Comparison of ENCODE assay signal across 20 cellular contexts in the genomic region with DNA sequence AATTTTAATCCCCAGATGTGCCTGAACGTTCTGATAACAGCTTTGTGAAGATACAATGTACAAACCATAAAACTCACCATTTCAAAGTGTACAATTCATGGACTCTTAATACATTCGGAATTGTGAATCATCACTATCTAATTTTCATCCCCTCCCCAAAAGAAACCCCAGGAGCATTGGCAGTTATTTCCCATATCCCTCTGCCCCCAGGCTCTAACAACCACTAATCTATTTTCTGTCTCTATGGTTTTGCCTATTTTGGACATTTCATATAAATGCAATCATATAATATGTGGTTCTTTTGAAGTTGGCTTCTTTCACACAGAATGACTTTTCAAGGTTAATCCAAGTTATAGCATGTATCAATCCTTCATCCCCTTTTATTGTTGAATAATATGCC. TPM values are rescaled to one million over a fixed set of nuclear protein-coding genes. Genes with fewer than 3 reads are reported as not detected.
A peak's percentile ranks its signal among the peaks of the same experiment; 100 is the strongest.
DNase-seq lines count a peak whose midpoint lies in the region; FAIRE-seq and TF ChIP-seq lines count a peak whose summit lies in the region.
"Had no signal": no experiment of that assay in that cellular context is flagged by ENCODE, and none has a peak within 500 bp of the region (broad histone marks: within the 10 kb centered on the region; RNA-seq: fewer than 3 reads in every experiment).

No MANE protein-coding gene starts in this region.

- no peak overlapping the region for H3K27ac ChIP-seq in BLaER1
- H3K27ac ChIP-seq in keratinocyte (ENCODE audit: control insufficient read depth, insufficient read depth, low read length): no peak overlapping the region

- H3K9me3 ChIP-seq in BLaER1 (peaks cover 37% of the 10 kb centered on the region), keratinocyte (ENCODE audit: control insufficient read depth, low read depth, low read length) (no peaks in the 10 kb centered on the region)
- H3K9me3 ChIP-seq: Caco-2, HAP-1 had no signal

- TF ChIP-seq CTCF in keratinocyte (optimal IDR thresholded peaks at IDR 0.05 in 1 of 3, IDR thresholded peaks at IDR 0.05 in 1 of 3, conservative IDR thresholded peaks at IDR 0.05 in 1 of 3; ENCODE audit: extremely low read depth in 1 of 3, insufficient read depth in 2 of 3, low read length in 3 of 3): no peak

- peak; percentile 61 for FAIRE-seq in keratinocyte (lab: Jason Lieb, UNC)
- FAIRE-seq: G401.6, GM12892, H54 had no signal

- no peaks in the 10 kb centered on the region for H4K20me1 ChIP-seq in BLaER1
- H4K20me1 ChIP-seq in keratinocyte (ENCODE audit: control insufficient read depth, extremely low read depth, insufficient read depth, low read length): peaks cover 3% of the 10 kb centered on the region

- no peaks in the 10 kb centered on the region for H3K9me1 ChIP-seq in keratinocyte (ENCODE audit: control insufficient read depth, extremely low read depth, insufficient read depth, low read length)

- DNase-seq in LHCN-M2 (ENCODE audit: low read depth): peak; percentile 19
- peak; percentile 31 for DNase-seq in T1000 (lab: John Stamatoyannopoulos, UW)
- no peak for DNase-seq in keratinocyte (ENCODE audit: low read depth, low spot score)
- DNase-seq in ureter (ENCODE audit: low spot score): no peak
- no peak for DNase-seq in nucleus accumbens (lab: John Stamatoyannopoulos, UW)
- DNase-seq in NCI-H1092 (lab: John Stamatoyannopoulos, UW): no peak
- no peak for DNase-seq in posterior cingulate gyrus
- DNase-seq: C1 segment of cervical spinal cord; Caco-2; CD8-positive, alpha-beta T cell; DMS153; DND-41; GOT3; HFFc6 had no signal

- H3K4me3 ChIP-seq in BLaER1: no peak overlapping the region
- H3K4me3 ChIP-seq in keratinocyte (ENCODE audit: control insufficient read depth in 2 of 3, extremely low read depth in 1 of 3, insufficient read depth in 2 of 3, low read depth in 1 of 3, low read length in 3 of 3): no peak overlapping the region
- H3K4me3 ChIP-seq: HAP-1 had no signal

- H2AFZ ChIP-seq in keratinocyte (ENCODE audit: control insufficient read depth, low read length): no peak overlapping the region

- intact Hi-C loops in posterior cingulate gyrus (cut with DNase I): no loop called here

- H3K4me2 ChIP-seq in BLaER1 (peak overlapping the region; percentile 46), keratinocyte (ENCODE audit: control insufficient read depth, extremely low read depth, insufficient read depth, low read depth, low read length) (no peak overlapping the region)

- H3K36me3 ChIP-seq in BLaER1 (no peaks in the 10 kb centered on the region), keratinocyte (ENCODE audit: control insufficient read depth in 2 of 2, extremely low read depth in 1 of 2, insufficient read depth in 2 of 2, low read length in 2 of 2) (no peaks in the 10 kb centered on the region)
- H3K36me3 ChIP-seq: HAP-1 had no signal

- H3K79me2 ChIP-seq in keratinocyte (ENCODE audit: control insufficient read depth, insufficient read depth, low read length): peaks cover 6% of the 10 kb centered on the region

- peaks cover 44% of the 10 kb centered on the region for H3K4me1 ChIP-seq in BLaER1
- peaks cover 20% of the 10 kb centered on the region for H3K4me1 ChIP-seq in keratinocyte (ENCODE audit: control insufficient read depth, extremely low read depth, insufficient read depth, low read length)
- H3K4me1 ChIP-seq: Caco-2, HAP-1 had no signal

- no peak overlapping the region for H3K9ac ChIP-seq in BLaER1
- no peak overlapping the region for H3K9ac ChIP-seq in keratinocyte (ENCODE audit: control insufficient read depth, extremely low read depth, insufficient read depth, low read length)

- dilution Hi-C loops in keratinocyte (cut with MboI; ENCODE audit: extremely low pct_ligation_motif_present, low sequenced_read_pairs): no loop called here

- H3K27me3 ChIP-seq in BLaER1 (no peaks in the 10 kb centered on the region), keratinocyte (ENCODE audit: control insufficient read depth, extremely low read depth, insufficient read depth, low read length) (no peaks in the 10 kb centered on the region)

RNA-seq across cellular contexts. Expression of gene PRICKLE2, which starts 25.3 kb away (rescaled TPM):
- total RNA-seq in LHCN-M2 (2014; rRNA removed) (12.0 and 12.1 TPM in 2 replicates), ureter (43.7 TPM)
- 1.8 TPM for polyA plus RNA-seq in LHCN-M2 (2012)
- 7.0 to 8.6 TPM (median 7.8 TPM) in 3 replicates for polyA plus RNA-seq in keratinocyte
- 2.0 TPM for polyA plus RNA-seq in keratinocyte (2011; ENCODE audit: low read depth)
- polyA plus RNA-seq in keratinocyte (2011; cell fraction: cytosol; rRNA removed): 3.8 and 5.4 TPM in 2 replicates
- polyA plus RNA-seq in keratinocyte (2011; cell fraction: nucleus; rRNA removed): 22.1 TPM in 2 replicates
- polyA plus RNA-seq in keratinocyte (2012; ENCODE audit: low replicate concordance): 3.3 and 6.6 TPM in 2 replicates
- 28.6 to 39.7 TPM (median 30.5 TPM) in 3 replicates for polyA minus RNA-seq in keratinocyte
- polyA minus RNA-seq in keratinocyte (2011; cell fraction: cytosol; rRNA and poly(A)+ RNA removed): 16.1 TPM
- polyA minus RNA-seq in keratinocyte (2011; cell fraction: nucleus; rRNA and poly(A)+ RNA removed): 35.8 and 69.4 TPM in 2 replicates
- total RNA-seq: A673; CD8-positive, alpha-beta T cell had no signal

Comparison
In these comparisons a context has a peak if more than half of its experiments do, and no peak if none do; other contexts are left out.
1. DNase-seq: peak in LHCN-M2 (single experiment) and T1000 (single experiment); none in keratinocyte (single experiment), ureter (single experiment), nucleus accumbens (0 of 56), NCI-H1092 (single experiment) and posterior cingulate gyrus (0 of 10).